ENCODE assay signal across 8 cellular contexts in the genomic region with DNA sequence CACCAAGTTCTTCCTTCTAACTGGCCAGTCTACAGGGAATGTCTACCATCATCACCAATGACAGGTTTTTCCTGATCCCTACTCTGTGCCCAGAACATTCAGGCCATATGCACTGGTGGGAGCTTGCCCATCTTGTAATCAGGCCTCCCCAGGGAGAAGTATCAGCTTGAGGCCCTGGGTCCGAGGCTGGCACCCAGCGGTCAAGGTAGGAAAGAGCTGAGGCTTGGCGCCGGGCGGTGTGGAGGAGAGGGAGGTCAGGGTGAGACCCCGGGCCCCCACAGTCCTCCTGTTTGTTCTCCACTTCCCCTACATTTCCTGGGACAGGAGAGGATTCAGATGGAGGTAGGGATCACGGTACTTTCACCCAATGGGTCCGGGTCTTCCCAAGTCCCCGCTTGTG. TPM values are rescaled to one million over a fixed set of nuclear protein-coding genes. Genes with fewer than 3 reads are reported as not detected.
DNase-seq lines count a peak whose midpoint lies in the region; ATAC-seq and TF ChIP-seq lines count a peak whose summit lies in the region.

No MANE protein-coding gene starts in this region.

- no peaks in the 10 kb centered on the region for H3K9me3 Mint-ChIP-seq in HFFc6
- no peaks in the 10 kb centered on the region for H3K9me3 Mint-ChIP-seq in activated T-helper 17 cell treated with anti-CD3 and anti-CD28 coated beads, Interleukin-2, amount 50 U/mL, for 72 hours
- H3K9me3 Mint-ChIP-seq in stimulated activated naive B cell treated with anti-CD40 and anti-IgM and Interleukin-4, amounts not matched to agents 10 μg/mL and 1 μg/mL and 100 μg/mL, for 72 hours: no peaks in the 10 kb centered on the region
- no peaks in the 10 kb centered on the region for H3K9me3 Mint-ChIP-seq in activated T-helper 1 cell treated with anti-CD3 and anti-CD28 coated beads, Interleukin-12 subunit alpha, Interleukin-12 subunit beta, Interleukin-2, Interleukin-4 antibody, amounts not matched to agents 30 ng/mL and 10 ng/mL and 1 ng/mL, durations not matched to agents 14 hours and 24 hours and 36 hours

- intact Hi-C loops in left colon (cut with DNase I, micrococcal nuclease): loop anchor here (2.0 to 5.0 kb wide), 2 partner anchors 61 to 64 kb away; no protein-coding TSS in a partner anchor
- intact Hi-C loops in activated T-helper 1 cell treated with anti-CD3 and anti-CD28 coated beads, Interleukin-12 subunit alpha, Interleukin-12 subunit beta, Interleukin-2, Interleukin-4 antibody, amounts not matched to agents 30 ng/mL and 10 ng/mL and 1 ng/mL, durations not matched to agents 14 hours and 24 hours and 36 hours (cut with micrococcal nuclease): loop anchor here (1.0 kb wide), 2 partner anchors 16 to 64 kb away; no protein-coding TSS in a partner anchor

- no peaks in the 10 kb centered on the region for H3K36me3 Mint-ChIP-seq in HFFc6 (ENCODE audit: low read depth)
- H3K36me3 Mint-ChIP-seq in activated T-helper 17 cell treated with anti-CD3 and anti-CD28 coated beads, Interleukin-2, amount 50 U/mL, for 72 hours (ENCODE audit: low read depth): peaks cover 12% of the 10 kb centered on the region
- H3K36me3 Mint-ChIP-seq in stimulated activated naive B cell treated with anti-CD40 and anti-IgM and Interleukin-4, amounts not matched to agents 10 μg/mL and 1 μg/mL and 100 μg/mL, for 72 hours: no peaks in the 10 kb centered on the region
- no peaks in the 10 kb centered on the region for H3K36me3 Mint-ChIP-seq in activated T-helper 1 cell treated with anti-CD3 and anti-CD28 coated beads, Interleukin-12 subunit alpha, Interleukin-12 subunit beta, Interleukin-2, Interleukin-4 antibody, amounts not matched to agents 30 ng/mL and 10 ng/mL and 1 ng/mL, durations not matched to agents 14 hours and 24 hours and 36 hours (ENCODE audit: low read depth)

- DNase-seq in HFFc6 (no peak), left colon (no peak), NCI-H1105 treated with DMSO at 0.1 percent for 48 hours (lab: John Stamatoyannopoulos, UW) (no peak)
- DNase-seq in stimulated activated naive B cell treated with anti-CD40 and anti-IgM and Interleukin-4, amounts not matched to agents 10 μg/mL and 1 μg/mL and 100 μg/mL, for 72 hours: no peak
- DNase-seq in activated T-helper 1 cell treated with anti-CD3 and anti-CD28 coated beads, Interleukin-12 subunit alpha, Interleukin-12 subunit beta, Interleukin-2, Interleukin-4 antibody, amounts not matched to agents 30 ng/mL and 10 ng/mL and 1 ng/mL, durations not matched to agents 14 hours and 24 hours and 36 hours (ENCODE audit: low spot score): no peak

- no peak for TF ChIP-seq CTCF in HFFc6 (IDR thresholded peaks at IDR 0.05)

- peaks cover 9% of the 10 kb centered on the region for H3K27me3 Mint-ChIP-seq in HFFc6 (ENCODE audit: insufficient read depth)
- peaks cover 4% of the 10 kb centered on the region for H3K27me3 Mint-ChIP-seq in activated T-helper 17 cell treated with anti-CD3 and anti-CD28 coated beads, Interleukin-2, amount 50 U/mL, for 72 hours
- peaks cover 14 to 18% of the 10 kb centered on the region in 2 donors for H3K27me3 Mint-ChIP-seq in stimulated activated naive B cell treated with anti-CD40 and anti-IgM and Interleukin-4, amounts not matched to agents 10 μg/mL and 1 μg/mL and 100 μg/mL, for 72 hours
- H3K27me3 Mint-ChIP-seq in activated T-helper 1 cell treated with anti-CD3 and anti-CD28 coated beads, Interleukin-12 subunit alpha, Interleukin-12 subunit beta, Interleukin-2, Interleukin-4 antibody, amounts not matched to agents 30 ng/mL and 10 ng/mL and 1 ng/mL, durations not matched to agents 14 hours and 24 hours and 36 hours (ENCODE audit: insufficient read depth): peaks cover 49% of the 10 kb centered on the region

- ATAC-seq in activated T-helper 17 cell treated with anti-CD3 and anti-CD28 coated beads, Interleukin-2, amount 50 U/mL, for 72 hours (replicated peaks): peak; percentile 12
- ATAC-seq in left colon: peak; percentile 7
- no peak for ATAC-seq in stimulated activated naive B cell treated with anti-CD40 and anti-IgM and Interleukin-4, amounts not matched to agents 10 μg/mL and 1 μg/mL and 100 μg/mL, for 72 hours (replicated peaks)
- no peak for ATAC-seq in GM18520 (IDR thresholded peaks at IDR 0.05; ENCODE audit: unreplicated experiment)
- ATAC-seq in HG03139 (IDR thresholded peaks at IDR 0.05; ENCODE audit: unreplicated experiment): no peak

- peak overlapping the region; percentile 60 for H3K4me3 Mint-ChIP-seq in HFFc6
- peak overlapping the region; percentile 3 for H3K4me3 Mint-ChIP-seq in activated T-helper 17 cell treated with anti-CD3 and anti-CD28 coated beads, Interleukin-2, amount 50 U/mL, for 72 hours
- peak overlapping the region; percentile 56 to 72 for H3K4me3 Mint-ChIP-seq in stimulated activated naive B cell treated with anti-CD40 and anti-IgM and Interleukin-4, amounts not matched to agents 10 μg/mL and 1 μg/mL and 100 μg/mL, for 72 hours
- H3K4me3 Mint-ChIP-seq in activated T-helper 1 cell treated with anti-CD3 and anti-CD28 coated beads, Interleukin-12 subunit alpha, Interleukin-12 subunit beta, Interleukin-2, Interleukin-4 antibody, amounts not matched to agents 30 ng/mL and 10 ng/mL and 1 ng/mL, durations not matched to agents 14 hours and 24 hours and 36 hours: no peak overlapping the region

- peaks cover 19% of the 10 kb centered on the region for H3K4me1 Mint-ChIP-seq in HFFc6 (ENCODE audit: low read depth)
- H3K4me1 Mint-ChIP-seq in activated T-helper 17 cell treated with anti-CD3 and anti-CD28 coated beads, Interleukin-2, amount 50 U/mL, for 72 hours: peaks cover 5% of the 10 kb centered on the region
- H3K4me1 Mint-ChIP-seq in stimulated activated naive B cell treated with anti-CD40 and anti-IgM and Interleukin-4, amounts not matched to agents 10 μg/mL and 1 μg/mL and 100 μg/mL, for 72 hours: peaks cover 4 to 9% of the 10 kb centered on the region in 2 donors
- H3K4me1 Mint-ChIP-seq in activated T-helper 1 cell treated with anti-CD3 and anti-CD28 coated beads, Interleukin-12 subunit alpha, Interleukin-12 subunit beta, Interleukin-2, Interleukin-4 antibody, amounts not matched to agents 30 ng/mL and 10 ng/mL and 1 ng/mL, durations not matched to agents 14 hours and 24 hours and 36 hours (ENCODE audit: low read depth): peaks cover 6% of the 10 kb centered on the region

- H3K27ac Mint-ChIP-seq in HFFc6: no peak overlapping the region
- H3K27ac Mint-ChIP-seq in activated T-helper 17 cell treated with anti-CD3 and anti-CD28 coated beads, Interleukin-2, amount 50 U/mL, for 72 hours: peak overlapping the region; percentile 11
- peak overlapping the region; percentile 37 for H3K27ac Mint-ChIP-seq in stimulated activated naive B cell treated with anti-CD40 and anti-IgM and Interleukin-4, amounts not matched to agents 10 μg/mL and 1 μg/mL and 100 μg/mL, for 72 hours
- no peak overlapping the region for H3K27ac Mint-ChIP-seq in activated T-helper 1 cell treated with anti-CD3 and anti-CD28 coated beads, Interleukin-12 subunit alpha, Interleukin-12 subunit beta, Interleukin-2, Interleukin-4 antibody, amounts not matched to agents 30 ng/mL and 10 ng/mL and 1 ng/mL, durations not matched to agents 14 hours and 24 hours and 36 hours

RNA-seq across cellular contexts. Expression of a gene that starts 15.5 kb away (rescaled TPM):
- total RNA-seq in HFFc6 (2021; fragmentation: NEBNext Ultra II Directional; extraction: Animal tissue kit (Norgen Biotek cat#: 25700)): 10 to 100 TPM in 3 of 6 experiments, 1 to 10 TPM in 3; 8.3 to 11.0 (median 10.1) TPM
- 10 to 100 TPM in 1 of 2 donors, 1 to 10 TPM in 1; 3.2 to 45.6 TPM for total RNA-seq in activated T-helper 17 cell treated with anti-CD3 and anti-CD28 coated beads, Interleukin-2, amount 50 U/mL, for 72 hours
- total RNA-seq in left colon: 10 to 100 TPM; 38.4 to 42.6 TPM
- total RNA-seq in activated T-helper 1 cell treated with anti-CD3 and anti-CD28 coated beads, Interleukin-12 subunit alpha, Interleukin-12 subunit beta, Interleukin-2, Interleukin-4 antibody, amounts not matched to agents 30 ng/mL and 10 ng/mL and 1 ng/mL, durations not matched to agents 14 hours and 24 hours and 36 hours: 0.91 and 1.1 TPM in 2 replicates

Comparison
In these comparisons a context has a peak if more than half of its experiments do, and no peak if none do; other contexts are left out.
1. H3K27ac Mint-ChIP-seq: peak in activated T-helper 17 cell treated with anti-CD3 and anti-CD28 coated beads, Interleukin-2, amount 50 U/mL, for 72 hours (single experiment) and stimulated activated naive B cell treated with anti-CD40 and anti-IgM and Interleukin-4, amounts not matched to agents 10 μg/mL and 1 μg/mL and 100 μg/mL, for 72 hours (single experiment); none in HFFc6 (single experiment) and activated T-helper 1 cell treated with anti-CD3 and anti-CD28 coated beads, Interleukin-12 subunit alpha, Interleukin-12 subunit beta, Interleukin-2, Interleukin-4 antibody, amounts not matched to agents 30 ng/mL and 10 ng/mL and 1 ng/mL, durations not matched to agents 14 hours and 24 hours and 36 hours (single experiment).
2. ATAC-seq: peak in activated T-helper 17 cell treated with anti-CD3 and anti-CD28 coated beads, Interleukin-2, amount 50 U/mL, for 72 hours (single experiment) and left colon (single experiment); none in stimulated activated naive B cell treated with anti-CD40 and anti-IgM and Interleukin-4, amounts not matched to agents 10 μg/mL and 1 μg/mL and 100 μg/mL, for 72 hours (0 of 2), GM18520 (single experiment) and HG03139 (single experiment).